In genomic region chr17:79797492-79798295, GRCh38 we compare ENCODE assay signal across 8 cellular contexts. TPM values are rescaled to one million over a fixed set of nuclear protein-coding genes. Genes with fewer than 3 reads are reported as not detected.
A peak's percentile ranks its signal among the peaks of the same experiment; 100 is the strongest.
DNase-seq lines count a peak whose midpoint lies in the region; ATAC-seq and TF ChIP-seq lines count a peak whose summit lies in the region.

No MANE protein-coding gene starts in this region.

- DNase-seq in BE2C (peak; percentile 76), NCI-H128 (lab: John Stamatoyannopoulos, UW; ENCODE audit: unreplicated experiment) (peak; percentile 81), mammary epithelial cell (no peak), DMS79 (lab: John Stamatoyannopoulos, UW) (no peak), SKM-1 treated with dmso at 0.1 percent for 144 hours (lab: John Stamatoyannopoulos, UW; ENCODE audit: unreplicated experiment) (no peak)
- no peak for DNase-seq in activated effector memory CD4-positive, alpha-beta T cell treated with Interleukin-2 at 50 U/mL for 16 hours

- no peaks in the 10 kb centered on the region for H3K27me3 ChIP-seq in BE2C
- peaks cover 35% of the 10 kb centered on the region for H3K27me3 ChIP-seq in mammary epithelial cell (ENCODE audit: insufficient read depth, low read length)

- peaks cover 19% of the 10 kb centered on the region for H3K36me3 ChIP-seq in BE2C
- no peaks in the 10 kb centered on the region for H3K36me3 ChIP-seq in mammary epithelial cell (ENCODE audit: insufficient read depth, low read length)
- H3K36me3 ChIP-seq in mesodermal cell (ENCODE audit: control insufficient read depth, insufficient read depth, low read length): peaks cover 13% of the 10 kb centered on the region

- 0% methylated on average over 4 of the region's 89 CpGs for WGBS in mammary epithelial cell (ENCODE audit: low coverage, missing lambda C conversion rate)
- WGBS in mesodermal cell (ENCODE audit: insufficient coverage in 2 of 2), 2 experiments: 0 to 1% methylated on average over 31 to 34 of the region's 89 CpGs

- no peak for TF ChIP-seq CTCF in BE2C (IDR thresholded peaks at IDR 0.05; ENCODE audit: low read depth, low read length)
- no peak for TF ChIP-seq CTCF in mammary epithelial cell (conservative IDR thresholded peaks at IDR 0.05 in 1 of 2, IDR thresholded peaks at IDR 0.05 in 1 of 2; ENCODE audit: extremely low read depth in 1 of 2, insufficient read depth in 1 of 2, low read depth in 1 of 2, low read length in 2 of 2)

- H3K4me1 ChIP-seq in BE2C: peaks cover 19% of the 10 kb centered on the region
- peaks cover 39% of the 10 kb centered on the region for H3K4me1 ChIP-seq in mammary epithelial cell (ENCODE audit: insufficient read depth, low read length)
- H3K4me1 ChIP-seq in mesodermal cell (ENCODE audit: control insufficient read depth, insufficient read depth, low read length, poor library complexity, severe bottlenecking): peaks cover 31% of the 10 kb centered on the region

- H3K27ac ChIP-seq in mammary epithelial cell (ENCODE audit: insufficient read depth, low read depth, low read length): no peak overlapping the region
- H3K27ac ChIP-seq in mesodermal cell (ENCODE audit: low read depth, low read length, severe bottlenecking): no peak overlapping the region

- H3K4me2 ChIP-seq in mammary epithelial cell (ENCODE audit: insufficient read depth, low read depth, low read length): peak overlapping the region; percentile 78

- CTCF ChIA-PET in mammary epithelial cell (lab: Charles Lee; ENCODE audit: low non-redundant PET): interaction anchor here (0.6 to 1.0 kb wide), 4 partner anchors 13 to 58 kb away, joined by 3 to 7 read pairs (median 3); no protein-coding TSS in a partner anchor

- H2AFZ ChIP-seq in mammary epithelial cell (ENCODE audit: low read depth, low read length): peak overlapping the region; percentile 18

- no TSS peak for BruUV-seq in mammary epithelial cell (replicated peaks; lab: Mats Ljungman, UMichigan)

- ATAC-seq in GM19463 (IDR thresholded peaks at IDR 0.05; ENCODE audit: unreplicated experiment): peak; percentile 11

- intact Hi-C loops in mammary epithelial cell (cut with micrococcal nuclease): loop anchor here (5.0 kb wide), 1 partner anchor 40 kb away; the partner anchor contains the start of gene CBX4

- peak overlapping the region; percentile 40 for H3K4me3 ChIP-seq in BE2C (ENCODE audit: low read depth, low read length)
- H3K4me3 ChIP-seq in mammary epithelial cell (replicated peaks in 1 of 3; ENCODE audit: insufficient read depth in 1 of 3, low read depth in 2 of 3, low read length in 3 of 3): peak overlapping the region; percentile 13 to 67 (median 45)
- H3K4me3 ChIP-seq in mesodermal cell (ENCODE audit: extremely low read depth, insufficient read depth, low read length, poor library complexity, severe bottlenecking): peak overlapping the region; percentile 67

- no peaks in the 10 kb centered on the region for H3K79me2 ChIP-seq in mammary epithelial cell (ENCODE audit: insufficient read depth, low read length)

- in situ Hi-C loops in mammary epithelial cell (cut with MboI; ENCODE audit: low sequenced_read_pairs in 2 of 2): no loop called here

- H3K9me3 ChIP-seq in BE2C (no peaks in the 10 kb centered on the region), mammary epithelial cell (replicated peaks; ENCODE audit: insufficient read depth, low read length) (no peaks in the 10 kb centered on the region), mesodermal cell (ENCODE audit: control insufficient read depth, low read length) (no peaks in the 10 kb centered on the region)

- dilution Hi-C loops in mammary epithelial cell (cut with HindIII; ENCODE audit: low sequenced_read_pairs): no loop called here

- no peaks in the 10 kb centered on the region for H4K20me1 ChIP-seq in mammary epithelial cell (ENCODE audit: insufficient read depth, low read length)

- H3K9ac ChIP-seq in mammary epithelial cell (ENCODE audit: insufficient read depth, low read length): no peak overlapping the region

RNA-seq across cellular contexts. Expression of gene CBX8, which starts 0.8 kb away (rescaled TPM):
- 54.5 TPM for polyA plus RNA-seq in BE2C (2012; ENCODE audit: insufficient read depth, insufficient read length, low read depth)
- total RNA-seq in mammary epithelial cell: 1 to 10 TPM; 4.5 to 5.4 TPM
- polyA plus RNA-seq in mammary epithelial cell: 0.34 TPM
- polyA minus RNA-seq in mammary epithelial cell: not detected
- polyA plus RNA-seq in mesodermal cell (2013, experiment 1 of 2): 5.2 TPM
- polyA plus RNA-seq in mesodermal cell (2013, experiment 2 of 2): 4.1 TPM

RNA-seq across cellular contexts. Expression of gene CBX2, which starts 19.7 kb away (rescaled TPM):
- polyA plus RNA-seq in BE2C (2012; ENCODE audit: insufficient read depth, insufficient read length, low read depth): 46.9 TPM
- total RNA-seq in mammary epithelial cell: 1 to 10 TPM in 1 of 2 donors, under 1 TPM in 1; 0.67 to 3.8 TPM
- 3.6 TPM for polyA plus RNA-seq in mammary epithelial cell
- polyA minus RNA-seq in mammary epithelial cell: 1.4 TPM
- 26.6 TPM for polyA plus RNA-seq in mesodermal cell (2013, experiment 1 of 2)
- polyA plus RNA-seq in mesodermal cell (2013, experiment 2 of 2): 22.3 TPM

RNA-seq across cellular contexts. Expression of gene CBX4, which starts 41.5 kb away (rescaled TPM):
- polyA plus RNA-seq in BE2C (2012; ENCODE audit: insufficient read depth, insufficient read length, low read depth): 226 TPM
- 10 to 100 TPM; 28.5 to 34.7 TPM for total RNA-seq in mammary epithelial cell
- 11.2 TPM for polyA plus RNA-seq in mammary epithelial cell
- 2.2 TPM for polyA minus RNA-seq in mammary epithelial cell
- polyA plus RNA-seq in mesodermal cell (2013, experiment 1 of 2): 9.3 TPM
- 9.1 TPM for polyA plus RNA-seq in mesodermal cell (2013, experiment 2 of 2)

Comparison
In these comparisons a context has a peak if more than half of its experiments do, and no peak if none do; other contexts are left out.
1. DNase-seq: peak in BE2C (single experiment) and NCI-H128 (single experiment); none in mammary epithelial cell (single experiment), DMS79 (single experiment), activated effector memory CD4-positive, alpha-beta T cell treated with Interleukin-2 at 50 U/mL for 16 hours (single experiment) and SKM-1 treated with dmso at 0.1 percent for 144 hours (single experiment).
2. Peak in every context shown above with its lines, with median percentiles within 50 percentile points of each other: H3K4me3 ChIP-seq.